ENCODE assay signal across 8 cellular contexts in genomic region chr6:2854394-2854982, GRCh38. TPM values are rescaled to one million over a fixed set of nuclear protein-coding genes. Genes with fewer than 3 reads are reported as not detected.
A peak's percentile ranks its signal among the peaks of the same experiment; 100 is the strongest.
DNase-seq lines count a peak whose midpoint lies in the region; ATAC-seq and TF ChIP-seq lines count a peak whose summit lies in the region.

No MANE protein-coding gene starts in this region.

- H3K27me3 Mint-ChIP-seq in activated CD4-positive, alpha-beta T cell treated with anti-CD3 and anti-CD28 coated beads for 36 hours, result no peaks in the 10 kb centered on the region
- no peaks in the 10 kb centered on the region for H3K27me3 Mint-ChIP-seq in activated T-helper 1 cell treated with anti-CD3 and anti-CD28 coated beads, Interleukin-12 subunit alpha, Interleukin-12 subunit beta, Interleukin-2, Interleukin-4 antibody, amounts not matched to agents 30 ng/mL and 10 ng/mL and 1 ng/mL, durations not matched to agents 14 hours and 24 hours and 36 hours (ENCODE audit: insufficient read depth)
- H3K27me3 Mint-ChIP-seq in immature natural killer cell (ENCODE audit: low read depth in 3 of 3), result peaks cover 0 to 23% (median 7%) of the 10 kb centered on the region in 3 donors

- peak overlapping the region; percentile 62 for H3K4me3 Mint-ChIP-seq in activated CD4-positive, alpha-beta T cell treated with anti-CD3 and anti-CD28 coated beads for 36 hours
- peak overlapping the region; percentile 73 for H3K4me3 Mint-ChIP-seq in activated T-helper 1 cell treated with anti-CD3 and anti-CD28 coated beads, Interleukin-12 subunit alpha, Interleukin-12 subunit beta, Interleukin-2, Interleukin-4 antibody, amounts not matched to agents 30 ng/mL and 10 ng/mL and 1 ng/mL, durations not matched to agents 14 hours and 24 hours and 36 hours
- H3K4me3 Mint-ChIP-seq in immature natural killer cell, result peak overlapping the region; percentile 36 to 84 (median 58)

- intact Hi-C loops in activated CD4-positive, alpha-beta T cell treated with anti-CD3 and anti-CD28 coated beads for 36 hours (cut with DNase I, micrococcal nuclease), result loop anchor here in 1 of 2 experiments (2.0 kb wide), 1 partner anchor 14 kb away; the partner anchor contains the start of gene SERPINB1
- intact Hi-C loops in activated T-helper 1 cell treated with anti-CD3 and anti-CD28 coated beads, Interleukin-12 subunit alpha, Interleukin-12 subunit beta, Interleukin-2, Interleukin-4 antibody, amounts not matched to agents 30 ng/mL and 10 ng/mL and 1 ng/mL, durations not matched to agents 14 hours and 24 hours and 36 hours (cut with micrococcal nuclease), result loop anchor here (1.0 kb wide), 2 partner anchors 8 to 49 kb away; partner anchors contain the start of gene SERPINB9
- intact Hi-C loops in stomach (cut with DNase I; ENCODE audit: low total_unique reads), result no loop called here

- DNase-seq in activated CD4-positive, alpha-beta T cell treated with anti-CD3 and anti-CD28 coated beads for 36 hours, result no peak
- DNase-seq in activated CD4-positive, alpha-beta T cell treated with anti-CD3 and anti-CD28 coated beads for 48 hours, result no peak
- no peak for DNase-seq in activated T-helper 1 cell treated with anti-CD3 and anti-CD28 coated beads, Interleukin-12 subunit alpha, Interleukin-12 subunit beta, Interleukin-2, Interleukin-4 antibody, amounts not matched to agents 30 ng/mL and 10 ng/mL and 1 ng/mL, durations not matched to agents 14 hours and 24 hours and 36 hours (ENCODE audit: low spot score)
- DNase-seq in immature natural killer cell, result no peak
- no peak for DNase-seq in stomach
- DNase-seq in kidney tubule cell (ENCODE audit: low spot score), result no peak
- no peak for DNase-seq in NCI-H2196 (lab: John Stamatoyannopoulos, UW; ENCODE audit: unreplicated experiment)

- TF ChIP-seq EP300 in stomach (IDR thresholded peaks at IDR 0.05), result no peak

- peaks cover 69% of the 10 kb centered on the region for H3K4me1 Mint-ChIP-seq in activated CD4-positive, alpha-beta T cell treated with anti-CD3 and anti-CD28 coated beads for 36 hours
- peaks cover 76% of the 10 kb centered on the region for H3K4me1 Mint-ChIP-seq in activated T-helper 1 cell treated with anti-CD3 and anti-CD28 coated beads, Interleukin-12 subunit alpha, Interleukin-12 subunit beta, Interleukin-2, Interleukin-4 antibody, amounts not matched to agents 30 ng/mL and 10 ng/mL and 1 ng/mL, durations not matched to agents 14 hours and 24 hours and 36 hours (ENCODE audit: low read depth)
- peaks cover 58 to 60% of the 10 kb centered on the region in 2 donors for H3K4me1 Mint-ChIP-seq in immature natural killer cell

- CTCF ChIA-PET in activated CD4-positive, alpha-beta T cell treated with anti-CD3 and anti-CD28 coated beads for 36 hours (lab: Charles Lee), result interaction anchor here (0.6 to 3.9 kb wide), 9 partner anchors 8 to 135 kb away, joined by 3 to 37 read pairs (median 5); partner anchors contain the start of gene SERPINB1

- H3K36me3 ChIP-seq in stomach, result no peaks in the 10 kb centered on the region

- H3K4me1 ChIP-seq in stomach, result peaks cover 21 to 71% (median 39%) of the 10 kb centered on the region in 4 donors

- POLR2A ChIA-PET in activated CD4-positive, alpha-beta T cell treated with anti-CD3 and anti-CD28 coated beads for 36 hours (lab: Charles Lee), result interaction anchor here (0.7 to 3.0 kb wide), 5 partner anchors 13 to 86 kb away, joined by 3 to 14 read pairs (median 5); partner anchors contain the start of gene SERPINB1

- 45 to 62% (median 53%) methylated on average over 11 of the region's 11 CpGs for WGBS in stomach, 5 donors

- H3K27me3 ChIP-seq in stomach, result no peaks in the 10 kb centered on the region

- TF ChIP-seq POLR2A in stomach (IDR thresholded peaks at IDR 0.05), result no peak

- H3K36me3 Mint-ChIP-seq in activated CD4-positive, alpha-beta T cell treated with anti-CD3 and anti-CD28 coated beads for 36 hours (ENCODE audit: low read depth), result peaks cover 3% of the 10 kb centered on the region
- peaks cover under 1% of the 10 kb centered on the region for H3K36me3 Mint-ChIP-seq in activated T-helper 1 cell treated with anti-CD3 and anti-CD28 coated beads, Interleukin-12 subunit alpha, Interleukin-12 subunit beta, Interleukin-2, Interleukin-4 antibody, amounts not matched to agents 30 ng/mL and 10 ng/mL and 1 ng/mL, durations not matched to agents 14 hours and 24 hours and 36 hours (ENCODE audit: low read depth)
- H3K36me3 Mint-ChIP-seq in immature natural killer cell, result no peaks in the 10 kb centered on the region

- TF ChIP-seq CTCF in stomach (IDR thresholded peaks at IDR 0.05), result no peak

- H3K9me3 ChIP-seq in stomach, result no peaks in the 10 kb centered on the region

- no peak for ATAC-seq in activated CD4-positive, alpha-beta T cell treated with anti-CD3 and anti-CD28 coated beads for 36 hours
- no peak for ATAC-seq in HG03196 (IDR thresholded peaks at IDR 0.05; ENCODE audit: unreplicated experiment)

- peak overlapping the region; percentile 53 to 81 (median 70) for H3K27ac ChIP-seq in stomach

- H3K27ac Mint-ChIP-seq in activated CD4-positive, alpha-beta T cell treated with anti-CD3 and anti-CD28 coated beads for 36 hours, result peak overlapping the region; percentile 100
- peak overlapping the region; percentile 99 for H3K27ac Mint-ChIP-seq in activated T-helper 1 cell treated with anti-CD3 and anti-CD28 coated beads, Interleukin-12 subunit alpha, Interleukin-12 subunit beta, Interleukin-2, Interleukin-4 antibody, amounts not matched to agents 30 ng/mL and 10 ng/mL and 1 ng/mL, durations not matched to agents 14 hours and 24 hours and 36 hours
- H3K27ac Mint-ChIP-seq in immature natural killer cell, result peak overlapping the region; percentile 80 to 96 (median 86)

- peak overlapping the region in 3 of 4 donors; percentile 17 to 37 (median 34) for H3K4me3 ChIP-seq in stomach

- no peaks in the 10 kb centered on the region for H3K9me3 Mint-ChIP-seq in activated CD4-positive, alpha-beta T cell treated with anti-CD3 and anti-CD28 coated beads for 36 hours (ENCODE audit: low read depth)
- peaks cover under 1% of the 10 kb centered on the region for H3K9me3 Mint-ChIP-seq in activated T-helper 1 cell treated with anti-CD3 and anti-CD28 coated beads, Interleukin-12 subunit alpha, Interleukin-12 subunit beta, Interleukin-2, Interleukin-4 antibody, amounts not matched to agents 30 ng/mL and 10 ng/mL and 1 ng/mL, durations not matched to agents 14 hours and 24 hours and 36 hours
- H3K9me3 Mint-ChIP-seq in immature natural killer cell, result no peaks in the 10 kb centered on the region

RNA-seq across cellular contexts. Expression of gene SERPINB1, which starts 12.8 kb away (rescaled TPM):
- 100 to 1,000 TPM; 200 to 243 TPM for total RNA-seq in activated CD4-positive, alpha-beta T cell treated with anti-CD3 and anti-CD28 coated beads for 36 hours
- 79.5 and 80.1 TPM in 2 replicates for total RNA-seq in activated T-helper 1 cell treated with anti-CD3 and anti-CD28 coated beads, Interleukin-12 subunit alpha, Interleukin-12 subunit beta, Interleukin-2, Interleukin-4 antibody, amounts not matched to agents 30 ng/mL and 10 ng/mL and 1 ng/mL, durations not matched to agents 14 hours and 24 hours and 36 hours
- polyA plus RNA-seq in immature natural killer cell, result 100 to 1,000 TPM; 108 to 164 (median 162) TPM
- total RNA-seq in stomach, result 100 to 1,000 TPM in 1 of 5 donors, 10 to 100 TPM in 4; 10.3 to 122 (median 18.7) TPM
- polyA plus RNA-seq in stomach, result 100 to 1,000 TPM; 126 to 146 (median 129) TPM

RNA-seq across cellular contexts. Expression of gene SERPINB9, which starts 48.6 kb away (rescaled TPM):
- total RNA-seq in activated CD4-positive, alpha-beta T cell treated with anti-CD3 and anti-CD28 coated beads for 36 hours, result 100 to 1,000 TPM in 1 of 2 experiments, 10 to 100 TPM in 1; 90.0 to 109 TPM
- 86.8 and 87.2 TPM in 2 replicates for total RNA-seq in activated T-helper 1 cell treated with anti-CD3 and anti-CD28 coated beads, Interleukin-12 subunit alpha, Interleukin-12 subunit beta, Interleukin-2, Interleukin-4 antibody, amounts not matched to agents 30 ng/mL and 10 ng/mL and 1 ng/mL, durations not matched to agents 14 hours and 24 hours and 36 hours
- polyA plus RNA-seq in immature natural killer cell (10 to 100 TPM; 20.7 to 50.4 (median 21.7) TPM), stomach (1 to 10 TPM; 2.0 to 3.5 (median 2.1) TPM)
- total RNA-seq in stomach, result 1 to 10 TPM in 3 of 5 donors, under 1 TPM in 1, not detected in 1; 0.58 to 9.4 (median 2.8) TPM
